In the genomic region with DNA sequence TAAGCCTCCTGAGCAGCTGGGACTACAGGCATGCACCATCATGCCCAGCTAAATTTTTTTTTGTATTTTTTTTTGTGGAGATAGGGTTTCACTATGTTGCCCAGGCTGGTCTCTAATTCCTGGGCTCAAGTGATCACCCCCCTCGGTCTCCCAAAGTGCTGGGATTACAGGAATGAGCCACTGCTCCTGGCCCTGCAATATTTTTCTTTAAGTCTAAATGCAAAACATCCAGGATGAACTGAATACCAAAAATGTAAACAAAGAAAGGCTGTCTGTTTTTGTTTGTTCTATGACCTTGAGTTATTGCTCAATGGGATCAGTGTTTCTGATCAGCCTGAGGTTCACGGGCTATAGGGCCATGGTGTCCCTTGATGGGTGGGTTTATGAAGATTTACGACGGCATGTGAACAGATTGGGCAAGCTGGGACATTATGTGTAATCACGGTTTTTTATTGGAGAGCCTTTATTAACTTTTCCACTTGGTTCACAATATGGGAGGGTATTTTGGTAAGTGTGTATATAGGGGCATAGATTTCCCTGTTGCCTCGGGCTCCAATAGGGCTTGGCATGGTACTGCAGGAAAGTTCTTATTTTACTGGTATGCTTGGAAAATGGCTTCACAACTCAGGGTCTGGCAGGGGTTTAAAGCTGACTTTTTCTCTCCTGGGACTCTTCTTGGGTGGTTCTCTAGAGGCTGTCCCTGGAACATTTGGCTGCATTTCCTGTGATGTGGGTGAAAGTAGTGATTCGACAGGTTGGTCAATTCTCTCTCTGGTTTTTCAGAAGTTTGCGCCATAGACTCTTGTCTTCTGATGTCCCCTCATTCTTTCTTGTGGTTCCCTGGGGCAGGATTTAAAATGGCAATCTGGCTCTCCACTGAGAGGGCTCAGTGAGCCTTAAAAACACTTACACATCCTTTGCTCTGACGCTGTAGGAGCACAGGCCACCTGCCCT, we compare ENCODE assay signal across 19 cellular contexts. TPM values are rescaled to one million over a fixed set of nuclear protein-coding genes. Genes with fewer than 3 reads are reported as not detected.
DNase-seq lines count a peak whose midpoint lies in the region; TF ChIP-seq lines count a peak whose summit lies in the region.
"Had no signal": no experiment of that assay in that cellular context is flagged by ENCODE, and none has a peak within 500 bp of the region (broad histone marks: within the 10 kb centered on the region; RNA-seq: fewer than 3 reads in every experiment).

No MANE protein-coding gene starts in this region.

- TF ChIP-seq CTCF in 22Rv1 (IDR thresholded peaks at IDR 0.05) (no peak), HEK293 (tag by site-specific recombination; IDR thresholded peaks at IDR 0.05) (no peak), foreskin fibroblast (IDR thresholded peaks at IDR 0.05; ENCODE audit: low read depth, low read length) (no peak)

- CTCF ChIA-PET in HEK293 (lab: Yijun Ruan, JAX) = interaction anchor here (0.6 to 1.3 kb wide), 2 partner anchors 49 to 162 kb away, joined by 3 read pairs; no protein-coding TSS in a partner anchor

- no peaks in the 10 kb centered on the region for H3K9me3 ChIP-seq in HEK293 (ENCODE audit: control insufficient read depth, insufficient read depth, low read depth, low read length)
- H3K9me3 ChIP-seq: left ventricle myocardium inferior had no signal

- H3K4me1 ChIP-seq in HEK293 (ENCODE audit: control insufficient read depth, insufficient read depth, low read length) = no peaks in the 10 kb centered on the region; the same call in 1 of the 2 replicates
- H3K4me1 ChIP-seq: left ventricle myocardium inferior had no signal

- no peak overlapping the region for H3K4me3 ChIP-seq in HEK293 (ENCODE audit: low read depth, low read length)
- H3K4me3 ChIP-seq in foreskin fibroblast (ENCODE audit: low read depth in 1 of 2, low read length in 2 of 2) = no peak overlapping the region
- H3K4me3 ChIP-seq: left ventricle myocardium inferior had no signal

- POLR2A ChIA-PET in HEK293 (lab: Yijun Ruan, JAX) = no interaction called here

- H3K27ac ChIP-seq in 22Rv1 (peak overlapping the region; percentile 13; the same call in 1 of the 2 replicates), HEK293 (ENCODE audit: extremely low read depth, low read depth, low read length) (no peak overlapping the region)
- H3K27ac ChIP-seq: left ventricle myocardium inferior, RWPE1 had no signal

- H3K36me3 ChIP-seq in HEK293 (ENCODE audit: control insufficient read depth in 2 of 2, insufficient read depth in 1 of 2, low read length in 2 of 2) = no peaks in the 10 kb centered on the region
- H3K36me3 ChIP-seq: left ventricle myocardium inferior had no signal

- DNase-seq in NCI-H69 (lab: John Stamatoyannopoulos, UW) = peak; percentile 84
- peak; percentile 1 to 2 for DNase-seq in foreskin fibroblast
- no peak for DNase-seq in stimulated activated naive CD4-positive, alpha-beta T cell treated with Interleukin-2 at 50 U/mL for 16 hours (lab: John Stamatoyannopoulos, UW)
- DNase-seq in dermis blood vessel endothelial cell = no peak
- DNase-seq in NOMO-1 treated with DMSO at 0.1 percent for 48 hours (lab: John Stamatoyannopoulos, UW; ENCODE audit: unreplicated experiment) = no peak
- DNase-seq in activated T-cell treated with anti-CD3 and anti-CD28 coated beads, Interleukin-2, amount 50 U/mL, for 1 hour = no peak
- DNase-seq: activated CD4-positive, alpha-beta T cell treated with anti-CD3 and anti-CD28 coated beads for 36 hours; activated effector memory CD4-positive, alpha-beta T cell treated with anti-CD3 and anti-CD28 coated beads, Interleukin-2, amount 50 U/mL, for 16 hours; amygdala; caudate nucleus; CD4-positive, alpha-beta memory T cell; DND-41; left ventricle myocardium inferior; NCI-H226; nucleus accumbens; retina had no signal

TF ChIP-seq in HEK293, 187 proteins besides CTCF, POLR2A, EP300 and RAD21 (continues in another document):
- TF ChIP-seq SCRT2 (tag by site-specific recombination; IDR thresholded peaks at IDR 0.05) (peak; percentile 59; the same call in 1 of the 2 replicates), SP7 (tag by site-specific recombination; IDR thresholded peaks at IDR 0.05) (peak; percentile 46; the same call in 1 of the 2 replicates), ZFP3 (tag by site-specific recombination; IDR thresholded peaks at IDR 0.05; ENCODE audit: low read depth) (no peak), GLIS1 (tag by site-specific recombination; IDR thresholded peaks at IDR 0.05) (peak; percentile 66), ZNF473 (tag by site-specific recombination; IDR thresholded peaks at IDR 0.05) (no peak), ZNF561 (tag by site-specific recombination; IDR thresholded peaks at IDR 0.05; ENCODE audit: borderline replicate concordance) (0 out of 2 replicates have a peak, but pooled peaks have one; percentile 24), GFI1B (tag by site-specific recombination; IDR thresholded peaks at IDR 0.05) (peak; percentile 45; the same call in 1 of the 2 replicates), WT1 (tag by site-specific recombination; IDR thresholded peaks at IDR 0.05) (0 out of 2 replicates have a peak, but pooled peaks have one; percentile 20), ZXDB (tag by site-specific recombination; IDR thresholded peaks at IDR 0.05) (no peak), FEZF1 (tag by site-specific recombination; IDR thresholded peaks at IDR 0.05) (peak; percentile 54), ZNF596 (tag by site-specific recombination; IDR thresholded peaks at IDR 0.05) (no peak), ZNF621 (tag by site-specific recombination; IDR thresholded peaks at IDR 0.05) (no peak), ZBTB48 (tag by site-specific recombination; IDR thresholded peaks at IDR 0.05) (no peak), REPIN1 (tag by site-specific recombination; IDR thresholded peaks at IDR 0.05; ENCODE audit: low read depth) (no peak)
- TF ChIP-seq, protein P1, sequence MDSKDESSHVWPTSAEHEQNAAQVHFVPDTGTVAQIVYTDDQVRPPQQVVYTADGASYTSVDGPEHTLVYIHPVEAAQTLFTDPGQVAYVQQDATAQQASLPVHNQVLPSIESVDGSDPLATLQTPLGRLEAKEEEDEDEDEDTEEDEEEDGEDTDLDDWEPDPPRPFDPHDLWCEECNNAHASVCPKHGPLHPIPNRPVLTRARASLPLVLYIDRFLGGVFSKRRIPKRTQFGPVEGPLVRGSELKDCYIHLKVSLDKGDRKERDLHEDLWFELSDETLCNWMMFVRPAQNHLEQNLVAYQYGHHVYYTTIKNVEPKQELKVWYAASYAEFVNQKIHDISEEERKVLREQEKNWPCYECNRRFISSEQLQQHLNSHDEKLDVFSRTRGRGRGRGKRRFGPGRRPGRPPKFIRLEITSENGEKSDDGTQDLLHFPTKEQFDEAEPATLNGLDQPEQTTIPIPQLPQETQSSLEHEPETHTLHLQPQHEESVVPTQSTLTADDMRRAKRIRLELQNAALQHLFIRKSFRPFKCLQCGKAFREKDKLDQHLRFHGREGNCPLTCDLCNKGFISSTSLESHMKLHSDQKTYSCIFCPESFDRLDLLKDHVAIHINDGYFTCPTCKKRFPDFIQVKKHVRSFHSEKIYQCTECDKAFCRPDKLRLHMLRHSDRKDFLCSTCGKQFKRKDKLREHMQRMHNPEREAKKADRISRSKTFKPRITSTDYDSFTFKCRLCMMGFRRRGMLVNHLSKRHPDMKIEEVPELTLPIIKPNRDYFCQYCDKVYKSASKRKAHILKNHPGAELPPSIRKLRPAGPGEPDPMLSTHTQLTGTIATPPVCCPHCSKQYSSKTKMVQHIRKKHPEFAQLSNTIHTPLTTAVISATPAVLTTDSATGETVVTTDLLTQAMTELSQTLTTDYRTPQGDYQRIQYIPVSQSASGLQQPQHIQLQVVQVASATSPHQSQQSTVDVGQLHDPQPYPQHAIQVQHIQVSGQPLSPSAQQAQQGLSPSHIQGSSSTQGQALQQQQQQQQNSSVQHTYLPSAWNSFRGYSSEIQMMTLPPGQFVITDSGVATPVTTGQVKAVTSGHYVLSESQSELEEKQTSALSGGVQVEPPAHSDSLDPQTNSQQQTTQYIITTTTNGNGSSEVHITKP (tag by site-specific recombination; IDR thresholded peaks at IDR 0.05) = peak; percentile 62; the same call in 1 of the 2 replicates
- TF ChIP-seq, protein P2, sequence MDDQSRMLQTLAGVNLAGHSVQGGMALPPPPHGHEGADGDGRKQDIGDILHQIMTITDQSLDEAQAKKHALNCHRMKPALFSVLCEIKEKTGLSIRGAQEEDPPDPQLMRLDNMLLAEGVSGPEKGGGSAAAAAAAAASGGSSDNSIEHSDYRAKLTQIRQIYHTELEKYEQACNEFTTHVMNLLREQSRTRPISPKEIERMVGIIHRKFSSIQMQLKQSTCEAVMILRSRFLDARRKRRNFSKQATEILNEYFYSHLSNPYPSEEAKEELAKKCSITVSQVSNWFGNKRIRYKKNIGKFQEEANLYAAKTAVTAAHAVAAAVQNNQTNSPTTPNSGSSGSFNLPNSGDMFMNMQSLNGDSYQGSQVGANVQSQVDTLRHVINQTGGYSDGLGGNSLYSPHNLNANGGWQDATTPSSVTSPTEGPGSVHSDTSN (CRISPR knock-in tag; IDR thresholded peaks at IDR 0.05) = no peak
- TF ChIP-seq, protein P3, sequence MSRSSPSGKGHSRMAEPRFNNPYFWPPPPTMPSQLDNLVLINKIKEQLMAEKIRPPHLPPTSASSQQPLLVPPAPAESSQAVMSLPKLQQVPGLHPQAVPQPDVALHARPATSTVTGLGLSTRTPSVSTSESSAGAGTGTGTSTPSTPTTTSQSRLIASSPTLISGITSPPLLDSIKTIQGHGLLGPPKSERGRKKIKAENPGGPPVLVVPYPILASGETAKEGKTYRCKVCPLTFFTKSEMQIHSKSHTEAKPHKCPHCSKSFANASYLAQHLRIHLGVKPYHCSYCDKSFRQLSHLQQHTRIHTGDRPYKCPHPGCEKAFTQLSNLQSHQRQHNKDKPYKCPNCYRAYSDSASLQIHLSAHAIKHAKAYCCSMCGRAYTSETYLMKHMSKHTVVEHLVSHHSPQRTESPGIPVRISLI (tag by site-specific recombination; IDR thresholded peaks at IDR 0.05) = peak; percentile 77
- TF ChIP-seq, protein P4, sequence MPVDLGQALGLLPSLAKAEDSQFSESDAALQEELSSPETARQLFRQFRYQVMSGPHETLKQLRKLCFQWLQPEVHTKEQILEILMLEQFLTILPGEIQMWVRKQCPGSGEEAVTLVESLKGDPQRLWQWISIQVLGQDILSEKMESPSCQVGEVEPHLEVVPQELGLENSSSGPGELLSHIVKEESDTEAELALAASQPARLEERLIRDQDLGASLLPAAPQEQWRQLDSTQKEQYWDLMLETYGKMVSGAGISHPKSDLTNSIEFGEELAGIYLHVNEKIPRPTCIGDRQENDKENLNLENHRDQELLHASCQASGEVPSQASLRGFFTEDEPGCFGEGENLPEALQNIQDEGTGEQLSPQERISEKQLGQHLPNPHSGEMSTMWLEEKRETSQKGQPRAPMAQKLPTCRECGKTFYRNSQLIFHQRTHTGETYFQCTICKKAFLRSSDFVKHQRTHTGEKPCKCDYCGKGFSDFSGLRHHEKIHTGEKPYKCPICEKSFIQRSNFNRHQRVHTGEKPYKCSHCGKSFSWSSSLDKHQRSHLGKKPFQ (tag by site-specific recombination; IDR thresholded peaks at IDR 0.05) = 0 out of 2 replicates have a peak, but pooled peaks have one; percentile 46

RNA-seq across cellular contexts. Expression of a gene that starts 41.6 kb away (rescaled TPM):
- 15.1 and 17.0 TPM in 2 replicates for total RNA-seq in dermis blood vessel endothelial cell

RNA-seq across cellular contexts. Expression of a gene that starts 48.4 kb away (rescaled TPM):
- total RNA-seq in dermis blood vessel endothelial cell = 23.8 and 25.0 TPM in 2 replicates

Comparison
In these comparisons a context has a peak if more than half of its experiments do, and no peak if none do; other contexts are left out.
1. DNase-seq: peak in NCI-H69 (single experiment) and foreskin fibroblast (2 of 2); none in stimulated activated naive CD4-positive, alpha-beta T cell treated with Interleukin-2 at 50 U/mL for 16 hours (single experiment), dermis blood vessel endothelial cell (single experiment), NOMO-1 treated with DMSO at 0.1 percent for 48 hours (single experiment) and activated T-cell treated with anti-CD3 and anti-CD28 coated beads, Interleukin-2, amount 50 U/mL, for 1 hour (single experiment).